Comparison of ENCODE assay signal across 1 cellular context in genomic region chr6:108165714-108166663, GRCh38.
TF ChIP-seq lines count a peak whose summit lies in the region.

NR2E1 (plus strand) TSS chr6:108166022; CDS start chr6:108166766, 744 bp downstream.

TF ChIP-seq in HEK293, 187 proteins besides CTCF, POLR2A, EP300 and RAD21 (continued from another document and continues in another):
- TF ChIP-seq ZNF18 (tag by site-specific recombination; IDR thresholded peaks at IDR 0.05) = peak; percentile 84
- TF ChIP-seq SP3 (tag by site-specific recombination; IDR thresholded peaks at IDR 0.05) = peak; percentile 39
- no peak for TF ChIP-seq ZNF624 (tag by site-specific recombination; IDR thresholded peaks at IDR 0.05)
- TF ChIP-seq ZNF391 (tag by site-specific recombination; IDR thresholded peaks at IDR 0.05; ENCODE audit: borderline replicate concordance, low read depth) = 0 out of 2 replicates have a peak, but pooled peaks have one; percentile 22
- TF ChIP-seq ZNF175 (tag by site-specific recombination; IDR thresholded peaks at IDR 0.05) = no peak
- TF ChIP-seq ZNF2 (tag by site-specific recombination; IDR thresholded peaks at IDR 0.05) = no peak; the same call in 1 of the 2 replicates
- peak; percentile 83 for TF ChIP-seq ATF2 (tag by site-specific recombination; IDR thresholded peaks at IDR 0.05; ENCODE audit: low read depth)
- TF ChIP-seq, protein P1, sequence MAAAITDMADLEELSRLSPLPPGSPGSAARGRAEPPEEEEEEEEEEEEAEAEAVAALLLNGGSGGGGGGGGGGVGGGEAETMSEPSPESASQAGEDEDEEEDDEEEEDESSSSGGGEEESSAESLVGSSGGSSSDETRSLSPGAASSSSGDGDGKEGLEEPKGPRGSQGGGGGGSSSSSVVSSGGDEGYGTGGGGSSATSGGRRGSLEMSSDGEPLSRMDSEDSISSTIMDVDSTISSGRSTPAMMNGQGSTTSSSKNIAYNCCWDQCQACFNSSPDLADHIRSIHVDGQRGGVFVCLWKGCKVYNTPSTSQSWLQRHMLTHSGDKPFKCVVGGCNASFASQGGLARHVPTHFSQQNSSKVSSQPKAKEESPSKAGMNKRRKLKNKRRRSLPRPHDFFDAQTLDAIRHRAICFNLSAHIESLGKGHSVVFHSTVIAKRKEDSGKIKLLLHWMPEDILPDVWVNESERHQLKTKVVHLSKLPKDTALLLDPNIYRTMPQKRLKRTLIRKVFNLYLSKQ (tag by site-specific recombination; IDR thresholded peaks at IDR 0.05; ENCODE audit: borderline replicate concordance) = no peak
- TF ChIP-seq HOXA7 (CRISPR knock-in tag; IDR thresholded peaks at IDR 0.05; ENCODE audit: borderline replicate concordance) = no peak
- TF ChIP-seq, protein P2, sequence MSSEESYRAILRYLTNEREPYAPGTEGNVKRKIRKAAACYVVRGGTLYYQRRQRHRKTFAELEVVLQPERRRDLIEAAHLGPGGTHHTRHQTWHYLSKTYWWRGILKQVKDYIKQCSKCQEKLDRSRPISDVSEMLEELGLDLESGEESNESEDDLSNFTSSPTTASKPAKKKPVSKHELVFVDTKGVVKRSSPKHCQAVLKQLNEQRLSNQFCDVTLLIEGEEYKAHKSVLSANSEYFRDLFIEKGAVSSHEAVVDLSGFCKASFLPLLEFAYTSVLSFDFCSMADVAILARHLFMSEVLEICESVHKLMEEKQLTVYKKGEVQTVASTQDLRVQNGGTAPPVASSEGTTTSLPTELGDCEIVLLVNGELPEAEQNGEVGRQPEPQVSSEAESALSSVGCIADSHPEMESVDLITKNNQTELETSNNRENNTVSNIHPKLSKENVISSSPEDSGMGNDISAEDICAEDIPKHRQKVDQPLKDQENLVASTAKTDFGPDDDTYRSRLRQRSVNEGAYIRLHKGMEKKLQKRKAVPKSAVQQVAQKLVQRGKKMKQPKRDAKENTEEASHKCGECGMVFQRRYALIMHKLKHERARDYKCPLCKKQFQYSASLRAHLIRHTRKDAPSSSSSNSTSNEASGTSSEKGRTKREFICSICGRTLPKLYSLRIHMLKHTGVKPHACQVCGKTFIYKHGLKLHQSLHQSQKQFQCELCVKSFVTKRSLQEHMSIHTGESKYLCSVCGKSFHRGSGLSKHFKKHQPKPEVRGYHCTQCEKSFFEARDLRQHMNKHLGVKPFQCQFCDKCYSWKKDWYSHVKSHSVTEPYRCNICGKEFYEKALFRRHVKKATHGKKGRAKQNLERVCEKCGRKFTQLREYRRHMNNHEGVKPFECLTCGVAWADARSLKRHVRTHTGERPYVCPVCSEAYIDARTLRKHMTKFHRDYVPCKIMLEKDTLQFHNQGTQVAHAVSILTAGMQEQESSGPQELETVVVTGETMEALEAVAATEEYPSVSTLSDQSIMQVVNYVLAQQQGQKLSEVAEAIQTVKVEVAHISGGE (tag by site-specific recombination; conservative IDR thresholded peaks at IDR 0.05; ENCODE audit: low read depth) = peak; percentile 41; the same call in 1 of the 2 replicates
- TF ChIP-seq ZNF423 (tag by site-specific recombination; IDR thresholded peaks at IDR 0.05) = peak; percentile 60
- TF ChIP-seq SP2 (tag by site-specific recombination; IDR thresholded peaks at IDR 0.05) = peak; percentile 64
- no peak for TF ChIP-seq ZNF837 (tag by site-specific recombination; IDR thresholded peaks at IDR 0.05)
- TF ChIP-seq PRDM6 (tag by site-specific recombination; IDR thresholded peaks at IDR 0.05) = no peak
- TF ChIP-seq YY1 (tag by site-specific recombination; IDR thresholded peaks at IDR 0.05) = no peak
- TF ChIP-seq ZSCAN30 (tag by site-specific recombination; IDR thresholded peaks at IDR 0.05) = peak; percentile 8; the same call in 1 of the 2 replicates
- TF ChIP-seq ZNF416 (tag by site-specific recombination; IDR thresholded peaks at IDR 0.05) = no peak
- no peak for TF ChIP-seq ZNF626 (tag by site-specific recombination; IDR thresholded peaks at IDR 0.05)
- no peak for TF ChIP-seq ZNF311 (tag by site-specific recombination; IDR thresholded peaks at IDR 0.05; ENCODE audit: borderline replicate concordance)
- no peak for TF ChIP-seq ZNF555 (tag by site-specific recombination; conservative IDR thresholded peaks at IDR 0.05)
- TF ChIP-seq ZSCAN5A (tag by site-specific recombination; IDR thresholded peaks at IDR 0.05) = no peak
- TF ChIP-seq REPIN1 (tag by site-specific recombination; IDR thresholded peaks at IDR 0.05; ENCODE audit: low read depth) = no peak
- peak; percentile 78 for TF ChIP-seq PRDM10 (tag by site-specific recombination; IDR thresholded peaks at IDR 0.05)
- TF ChIP-seq ZNF501 (tag by site-specific recombination; IDR thresholded peaks at IDR 0.05) = peak; percentile 54; the same call in 1 of the 2 replicates
- no peak for TF ChIP-seq SETDB1 (IDR thresholded peaks at IDR 0.05; ENCODE audit: insufficient read length, low read length)
- TF ChIP-seq GLIS1 (tag by site-specific recombination; IDR thresholded peaks at IDR 0.05) = peak; percentile 41; the same call in 1 of the 2 replicates
- no peak for TF ChIP-seq HOXD13 (CRISPR knock-in tag; IDR thresholded peaks at IDR 0.05; ENCODE audit: borderline replicate concordance)
- TF ChIP-seq ZBTB1 (tag by site-specific recombination; IDR thresholded peaks at IDR 0.05) = 0 out of 2 replicates have a peak, but pooled peaks have one; percentile 23
- peak; percentile 83 for TF ChIP-seq ZBTB17 (tag by site-specific recombination; IDR thresholded peaks at IDR 0.05)
- no peak for TF ChIP-seq ZNF138 (tag by site-specific recombination; IDR thresholded peaks at IDR 0.05; ENCODE audit: borderline replicate concordance)
- TF ChIP-seq OSR2 (tag by site-specific recombination; IDR thresholded peaks at IDR 0.05) = peak; percentile 22; the same call in 1 of the 2 replicates
- no peak for TF ChIP-seq ZNF214 (tag by site-specific recombination; IDR thresholded peaks at IDR 0.05; ENCODE audit: borderline replicate concordance)
- TF ChIP-seq ZNF239 (tag by site-specific recombination; IDR thresholded peaks at IDR 0.05) = no peak
- no peak for TF ChIP-seq ZNF558 (tag by site-specific recombination; IDR thresholded peaks at IDR 0.05)
- no peak for TF ChIP-seq ZNF202 (tag by site-specific recombination; IDR thresholded peaks at IDR 0.05; ENCODE audit: borderline replicate concordance)
- TF ChIP-seq ZFP69B (tag by site-specific recombination; IDR thresholded peaks at IDR 0.05) = no peak; the same call in 1 of the 2 replicates
- no peak for TF ChIP-seq ZNF221 (tag by site-specific recombination; IDR thresholded peaks at IDR 0.05; ENCODE audit: borderline replicate concordance)
- TF ChIP-seq ZNF37A (tag by site-specific recombination; IDR thresholded peaks at IDR 0.05) = no peak
- no peak for TF ChIP-seq MEIS1 (CRISPR knock-in tag; IDR thresholded peaks at IDR 0.05; ENCODE audit: borderline replicate concordance)
- TF ChIP-seq, protein P3, sequence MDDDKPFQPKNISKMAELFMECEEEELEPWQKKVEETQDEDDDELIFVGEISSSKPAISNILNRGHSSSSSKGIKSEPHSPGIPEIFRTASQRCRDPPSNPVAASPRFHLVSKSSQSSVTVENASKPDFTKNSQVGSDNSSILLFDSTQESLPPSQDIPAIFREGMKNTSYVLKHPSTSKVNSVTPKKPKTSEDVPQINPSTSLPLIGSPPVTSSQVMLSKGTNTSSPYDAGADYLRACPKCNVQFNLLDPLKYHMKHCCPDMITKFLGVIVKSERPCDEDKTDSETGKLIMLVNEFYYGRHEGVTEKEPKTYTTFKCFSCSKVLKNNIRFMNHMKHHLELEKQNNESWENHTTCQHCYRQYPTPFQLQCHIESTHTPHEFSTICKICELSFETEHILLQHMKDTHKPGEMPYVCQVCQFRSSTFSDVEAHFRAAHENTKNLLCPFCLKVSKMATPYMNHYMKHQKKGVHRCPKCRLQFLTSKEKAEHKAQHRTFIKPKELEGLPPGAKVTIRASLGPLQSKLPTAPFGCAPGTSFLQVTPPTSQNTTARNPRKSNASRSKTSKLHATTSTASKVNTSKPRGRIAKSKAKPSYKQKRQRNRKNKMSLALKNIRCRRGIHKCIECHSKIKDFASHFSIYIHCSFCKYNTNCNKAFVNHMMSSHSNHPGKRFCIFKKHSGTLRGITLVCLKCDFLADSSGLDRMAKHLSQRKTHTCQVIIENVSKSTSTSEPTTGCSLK (tag by site-specific recombination; IDR thresholded peaks at IDR 0.05) = no peak
- TF ChIP-seq, protein P4, sequence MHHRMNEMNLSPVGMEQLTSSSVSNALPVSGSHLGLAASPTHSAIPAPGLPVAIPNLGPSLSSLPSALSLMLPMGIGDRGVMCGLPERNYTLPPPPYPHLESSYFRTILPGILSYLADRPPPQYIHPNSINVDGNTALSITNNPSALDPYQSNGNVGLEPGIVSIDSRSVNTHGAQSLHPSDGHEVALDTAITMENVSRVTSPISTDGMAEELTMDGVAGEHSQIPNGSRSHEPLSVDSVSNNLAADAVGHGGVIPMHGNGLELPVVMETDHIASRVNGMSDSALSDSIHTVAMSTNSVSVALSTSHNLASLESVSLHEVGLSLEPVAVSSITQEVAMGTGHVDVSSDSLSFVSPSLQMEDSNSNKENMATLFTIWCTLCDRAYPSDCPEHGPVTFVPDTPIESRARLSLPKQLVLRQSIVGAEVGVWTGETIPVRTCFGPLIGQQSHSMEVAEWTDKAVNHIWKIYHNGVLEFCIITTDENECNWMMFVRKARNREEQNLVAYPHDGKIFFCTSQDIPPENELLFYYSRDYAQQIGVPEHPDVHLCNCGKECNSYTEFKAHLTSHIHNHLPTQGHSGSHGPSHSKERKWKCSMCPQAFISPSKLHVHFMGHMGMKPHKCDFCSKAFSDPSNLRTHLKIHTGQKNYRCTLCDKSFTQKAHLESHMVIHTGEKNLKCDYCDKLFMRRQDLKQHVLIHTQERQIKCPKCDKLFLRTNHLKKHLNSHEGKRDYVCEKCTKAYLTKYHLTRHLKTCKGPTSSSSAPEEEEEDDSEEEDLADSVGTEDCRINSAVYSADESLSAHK (tag by site-specific recombination; IDR thresholded peaks at IDR 0.05) = no peak
- TF ChIP-seq ZFP41 (tag by site-specific recombination; IDR thresholded peaks at IDR 0.05; ENCODE audit: borderline replicate concordance) = no peak
- no peak; the same call in 1 of the 2 replicates for TF ChIP-seq YY2 (tag by site-specific recombination; IDR thresholded peaks at IDR 0.05)
